8 cellular contexts compared by ENCODE assay signal in genomic region chr6:119856136-119856535, GRCh38.
DNase-seq lines count a peak whose midpoint lies in the region; ATAC-seq and TF ChIP-seq lines count a peak whose summit lies in the region.

No MANE protein-coding gene starts in this region.

- H3K36me3 Mint-ChIP-seq in MCF 10A (ENCODE audit: insufficient read depth, unreplicated experiment) (no peaks in the 10 kb centered on the region), neural progenitor cell (no peaks in the 10 kb centered on the region)
- H3K36me3 Mint-ChIP-seq in activated naive CD8-positive, alpha-beta T cell: no peaks in the 10 kb centered on the region

- H2AFZ ChIP-seq in neural progenitor cell (replicated peaks): no peak overlapping the region

- H3K4me2 ChIP-seq in neural progenitor cell: no peak overlapping the region

- no peaks in the 10 kb centered on the region for H3K79me2 ChIP-seq in neural progenitor cell (ENCODE audit: low read depth)

- H3F3A ChIP-seq in neural progenitor cell (ENCODE audit: low read depth): no peaks in the 10 kb centered on the region

- H3K27ac ChIP-seq in breast epithelium: no peak overlapping the region
- no peak overlapping the region for H3K27ac ChIP-seq in ascending aorta
- H3K27ac ChIP-seq in neural progenitor cell: no peak overlapping the region

- H3K4me1 Mint-ChIP-seq in MCF 10A (ENCODE audit: insufficient read depth, unreplicated experiment) (peaks cover 16% of the 10 kb centered on the region), neural progenitor cell (peaks cover 7% of the 10 kb centered on the region)
- peaks cover 12% of the 10 kb centered on the region for H3K4me1 Mint-ChIP-seq in activated naive CD8-positive, alpha-beta T cell (ENCODE audit: low read depth)
- H3K4me1 Mint-ChIP-seq in stimulated activated naive CD8-positive, alpha-beta T cell treated with anti-CD3 and anti-CD28 coated beads, Interleukin-15, amount 100 ng/mL, for 72 hours: peaks cover 11% of the 10 kb centered on the region

- no peaks in the 10 kb centered on the region for H4K20me1 ChIP-seq in neural progenitor cell (ENCODE audit: low read depth)

- ATAC-seq in HG03558 (IDR thresholded peaks at IDR 0.05; ENCODE audit: extremely low read depth, unreplicated experiment): peak; percentile 77
- peak; percentile 98 for ATAC-seq in stimulated activated naive CD8-positive, alpha-beta T cell treated with anti-CD3 and anti-CD28 coated beads, Interleukin-15, amount 100 ng/mL, for 72 hours

- H3K27me3 ChIP-seq in breast epithelium: no peaks in the 10 kb centered on the region
- H3K27me3 ChIP-seq in ascending aorta: no peaks in the 10 kb centered on the region
- no peaks in the 10 kb centered on the region for H3K27me3 ChIP-seq in neural progenitor cell

- BruUV-seq in MCF 10A (replicated peaks; lab: Mats Ljungman, UMichigan): no TSS peak

- H3K9me3 Mint-ChIP-seq in MCF 10A (ENCODE audit: unreplicated experiment) (no peaks in the 10 kb centered on the region), neural progenitor cell (no peaks in the 10 kb centered on the region)
- H3K9me3 Mint-ChIP-seq in activated naive CD8-positive, alpha-beta T cell (ENCODE audit: low read depth): no peaks in the 10 kb centered on the region
- no peaks in the 10 kb centered on the region for H3K9me3 Mint-ChIP-seq in stimulated activated naive CD8-positive, alpha-beta T cell treated with anti-CD3 and anti-CD28 coated beads, Interleukin-15, amount 100 ng/mL, for 72 hours

- TF ChIP-seq CTCF in MCF 10A (IDR thresholded peaks at IDR 0.05; ENCODE audit: unreplicated experiment) (no peak), breast epithelium (IDR thresholded peaks at IDR 0.05) (no peak), ascending aorta (IDR thresholded peaks at IDR 0.05) (no peak), neural progenitor cell (IDR thresholded peaks at IDR 0.05) (no peak)

- intact Hi-C loops in MCF 10A (cut with micrococcal nuclease): no loop called here
- intact Hi-C loops in breast epithelium (cut with DNase I; ENCODE audit: low total_unique reads): no loop called here
- intact Hi-C loops in ascending aorta (cut with DNase I): no loop called here

- H3K9me3 ChIP-seq in breast epithelium: no peaks in the 10 kb centered on the region
- H3K9me3 ChIP-seq in ascending aorta: no peaks in the 10 kb centered on the region
- no peaks in the 10 kb centered on the region for H3K9me3 ChIP-seq in neural progenitor cell (ENCODE audit: low read depth)

- CTCF ChIA-PET in MCF 10A (lab: Yijun Ruan, JAX): interaction anchor here (0.7 kb wide), 1 partner anchor 615 kb away, joined by 3 read pairs; no protein-coding TSS in a partner anchor

- H3K36me3 ChIP-seq in breast epithelium (no peaks in the 10 kb centered on the region), ascending aorta (no peaks in the 10 kb centered on the region), neural progenitor cell (no peaks in the 10 kb centered on the region)

- DNase-seq in MCF 10A (ENCODE audit: unreplicated experiment) (peak; percentile 16), breast epithelium (ENCODE audit: low spot score in 2 of 2) (no peak), ascending aorta (ENCODE audit: low spot score in 2 of 2) (no peak), neural progenitor cell (ENCODE audit: low spot score) (no peak), DMS 273 (lab: John Stamatoyannopoulos, UW; ENCODE audit: unreplicated experiment) (no peak)
- DNase-seq in stimulated activated naive CD8-positive, alpha-beta T cell treated with anti-CD3 and anti-CD28 coated beads, Interleukin-15, amount 100 ng/mL, for 72 hours: peak; percentile 6 to 33

- peak overlapping the region; percentile 88 for H3K27ac Mint-ChIP-seq in MCF 10A (ENCODE audit: low read depth, unreplicated experiment)
- no peak overlapping the region for H3K27ac Mint-ChIP-seq in activated naive CD8-positive, alpha-beta T cell
- H3K27ac Mint-ChIP-seq in stimulated activated naive CD8-positive, alpha-beta T cell treated with anti-CD3 and anti-CD28 coated beads, Interleukin-15, amount 100 ng/mL, for 72 hours: peak overlapping the region in 1 of 2 donors; percentile 92
- H3K27ac Mint-ChIP-seq in neural progenitor cell: no peak overlapping the region

- no peaks in the 10 kb centered on the region for H3K4me1 ChIP-seq in breast epithelium
- no peaks in the 10 kb centered on the region for H3K4me1 ChIP-seq in ascending aorta
- no peaks in the 10 kb centered on the region for H3K4me1 ChIP-seq in neural progenitor cell

- H3K4me3 ChIP-seq in breast epithelium: no peak overlapping the region
- no peak overlapping the region for H3K4me3 ChIP-seq in ascending aorta
- no peak overlapping the region for H3K4me3 ChIP-seq in neural progenitor cell

- TF ChIP-seq POLR2A in breast epithelium (IDR thresholded peaks at IDR 0.05): no peak

- H3K27me3 Mint-ChIP-seq in MCF 10A (ENCODE audit: insufficient read depth, unreplicated experiment) (no peaks in the 10 kb centered on the region), neural progenitor cell (ENCODE audit: insufficient read depth, low read depth) (peaks cover 1% of the 10 kb centered on the region)
- H3K27me3 Mint-ChIP-seq in activated naive CD8-positive, alpha-beta T cell: peaks cover 1% of the 10 kb centered on the region
- H3K27me3 Mint-ChIP-seq in stimulated activated naive CD8-positive, alpha-beta T cell treated with anti-CD3 and anti-CD28 coated beads, Interleukin-15, amount 100 ng/mL, for 72 hours: peaks cover 8% of the 10 kb centered on the region

- H3K9ac ChIP-seq in neural progenitor cell: no peak overlapping the region

- peak overlapping the region; percentile 57 for H3K4me3 Mint-ChIP-seq in MCF 10A (ENCODE audit: unreplicated experiment)
- H3K4me3 Mint-ChIP-seq in activated naive CD8-positive, alpha-beta T cell: peak overlapping the region; percentile 69
- peak overlapping the region; percentile 52 to 65 for H3K4me3 Mint-ChIP-seq in stimulated activated naive CD8-positive, alpha-beta T cell treated with anti-CD3 and anti-CD28 coated beads, Interleukin-15, amount 100 ng/mL, for 72 hours
- H3K4me3 Mint-ChIP-seq in neural progenitor cell: no peak overlapping the region

- POLR2A ChIA-PET in MCF 10A (lab: Yijun Ruan, JAX): interaction anchor here (0.7 kb wide), 1 partner anchor 497 kb away, joined by 5 read pairs; no protein-coding TSS in a partner anchor

Comparison
In these comparisons a context has a peak if more than half of its experiments do, and no peak if none do; other contexts are left out.
1. DNase-seq: peak in MCF 10A (single experiment) and stimulated activated naive CD8-positive, alpha-beta T cell treated with anti-CD3 and anti-CD28 coated beads, Interleukin-15, amount 100 ng/mL, for 72 hours (2 of 2); none in breast epithelium (0 of 2), ascending aorta (0 of 2), neural progenitor cell (single experiment) and DMS 273 (single experiment).